In genomic region chr1:22052115-22053017, GRCh38 we compare ENCODE assay signal across 8 cellular contexts. TPM values are rescaled to one million over a fixed set of nuclear protein-coding genes. Genes with fewer than 3 reads are reported as not detected.
DNase-seq lines count a peak whose midpoint lies in the region; ATAC-seq and TF ChIP-seq lines count a peak whose summit lies in the region.

Gene CDC42 (plus strand): TSS chr1:22052709. CDS start chr1:22078479, 25,770 bp downstream.

- POLR2A ChIA-PET in RWPE1 (lab: Yijun Ruan, JAX; ENCODE audit: low non-redundant PET): interaction anchor here (0.6 to 2.2 kb wide), 8 partner anchors 10 to 248 kb away, joined by 3 to 8 read pairs (median 3); no protein-coding TSS in a partner anchor

- H3K4me1 Mint-ChIP-seq in activated T-helper 17 cell treated with anti-CD3 and anti-CD28 coated beads, Interleukin-2, amount 50 U/mL, for 72 hours: peaks cover 42% of the 10 kb centered on the region
- peaks cover 45 to 61% of the 10 kb centered on the region in 2 donors for H3K4me1 Mint-ChIP-seq in natural killer cell

- TF ChIP-seq CTCF in RWPE1 (conservative IDR thresholded peaks at IDR 0.05; ENCODE audit: low read depth): no peak
- no peak for TF ChIP-seq CTCF in fibroblast of lung (conservative IDR thresholded peaks at IDR 0.05 in 1 of 2, IDR thresholded peaks at IDR 0.05 in 1 of 2; ENCODE audit: low read depth in 1 of 2, low read length in 2 of 2)
- TF ChIP-seq CTCF in natural killer cell (IDR thresholded peaks at IDR 0.05): no peak

- no peaks in the 10 kb centered on the region for H3K27me3 ChIP-seq in fibroblast of lung (ENCODE audit: control insufficient read depth, insufficient read depth, low read length)

- CTCF ChIA-PET in RWPE1 (lab: Yijun Ruan, JAX): interaction anchor here (1.0 to 1.2 kb wide), 2 partner anchors 12 to 87 kb away, joined by 3 read pairs; no protein-coding TSS in a partner anchor

- peak within 1 kb of the TSS; percentile 99 for H3K9ac ChIP-seq in fibroblast of lung (ENCODE audit: insufficient read depth, low read length)

- peak; percentile 82 for ATAC-seq in activated T-helper 17 cell treated with anti-CD3 and anti-CD28 coated beads, Interleukin-2, amount 50 U/mL, for 72 hours (replicated peaks)
- ATAC-seq in natural killer cell: peak; percentile 87 to 99 (median 91)

- peak within 1 kb of the TSS; percentile 77 to 91 (median 88) for H3K4me3 ChIP-seq in fibroblast of lung (replicated peaks in 1 of 4; ENCODE audit: control extremely low read depth in 1 of 4, insufficient read depth in 1 of 4, low read depth in 3 of 4, low read length in 4 of 4)

- peaks cover 42% of the 10 kb centered on the region for H3K79me2 ChIP-seq in fibroblast of lung (ENCODE audit: control insufficient read depth, insufficient read depth, low read length)

- H3K36me3 ChIP-seq in fibroblast of lung (ENCODE audit: control insufficient read depth, insufficient read depth, low read length): no peaks in the 10 kb centered on the region

- intact Hi-C loops in natural killer cell (cut with micrococcal nuclease): loop anchor here (1.0 to 5.0 kb wide), 3 partner anchors 12 to 35 kb away; no protein-coding TSS in a partner anchor

- no peaks in the 10 kb centered on the region for H3K9me3 ChIP-seq in fibroblast of lung (ENCODE audit: control insufficient read depth, insufficient read depth, low read depth, low read length)

- H3K27me3 Mint-ChIP-seq in activated T-helper 17 cell treated with anti-CD3 and anti-CD28 coated beads, Interleukin-2, amount 50 U/mL, for 72 hours: no peaks in the 10 kb centered on the region
- no peaks in the 10 kb centered on the region for H3K27me3 Mint-ChIP-seq in natural killer cell (ENCODE audit: low read depth in 2 of 2)

- H3K4me3 Mint-ChIP-seq in activated T-helper 17 cell treated with anti-CD3 and anti-CD28 coated beads, Interleukin-2, amount 50 U/mL, for 72 hours: peak within 1 kb of the TSS; percentile 91
- peak within 1 kb of the TSS; percentile 97 for H3K4me3 Mint-ChIP-seq in natural killer cell

- peaks cover 54% of the 10 kb centered on the region for H3K36me3 Mint-ChIP-seq in activated T-helper 17 cell treated with anti-CD3 and anti-CD28 coated beads, Interleukin-2, amount 50 U/mL, for 72 hours (ENCODE audit: low read depth)
- H3K36me3 Mint-ChIP-seq in natural killer cell: no peaks in the 10 kb centered on the region

- H3K9me3 Mint-ChIP-seq in activated T-helper 17 cell treated with anti-CD3 and anti-CD28 coated beads, Interleukin-2, amount 50 U/mL, for 72 hours: no peaks in the 10 kb centered on the region
- no peaks in the 10 kb centered on the region for H3K9me3 Mint-ChIP-seq in natural killer cell

- H4K20me1 ChIP-seq in fibroblast of lung (ENCODE audit: control insufficient read depth, extremely low read depth, insufficient read depth, low read length): peaks cover 20% of the 10 kb centered on the region

- DNase-seq in Daoy (ENCODE audit: low read depth): peak; percentile 98
- DNase-seq in GOT3 (lab: John Stamatoyannopoulos, UW): peak; percentile 86
- peak; percentile 98 for DNase-seq in LoVo (ENCODE audit: low spot score)
- DNase-seq in RWPE1 (ENCODE audit: low spot score): peak; percentile 88
- DNase-seq in fibroblast of lung (ENCODE audit: low read depth in 2 of 2): peak; percentile 93 to 95
- DNase-seq in natural killer cell: peak; percentile 98
- peak; percentile 96 to 98 (median 96) for DNase-seq in stimulated activated naive CD4-positive, alpha-beta T cell (lab: John Stamatoyannopoulos, UW)

- peak within 1 kb of the TSS; percentile 87 for H2AFZ ChIP-seq in fibroblast of lung (ENCODE audit: low read length)

- H3K4me1 ChIP-seq in fibroblast of lung (ENCODE audit: control insufficient read depth, extremely low read depth, insufficient read depth, low read length): peaks cover 8% of the 10 kb centered on the region

- peak within 1 kb of the TSS; percentile 96 for H3K27ac ChIP-seq in RWPE1
- H3K27ac ChIP-seq in fibroblast of lung (ENCODE audit: insufficient read depth, low read length): peak within 1 kb of the TSS; percentile 96

- peak within 1 kb of the TSS; percentile 92 for H3K4me2 ChIP-seq in fibroblast of lung (ENCODE audit: extremely low read depth, insufficient read depth, low read length)

- peak within 1 kb of the TSS; percentile 99 for H3K27ac Mint-ChIP-seq in activated T-helper 17 cell treated with anti-CD3 and anti-CD28 coated beads, Interleukin-2, amount 50 U/mL, for 72 hours
- peak within 1 kb of the TSS; percentile 96 for H3K27ac Mint-ChIP-seq in natural killer cell

RNA-seq across cellular contexts. Expression of gene CDC42, which starts in this region (rescaled TPM):
- 404 and 424 TPM in 2 replicates for total RNA-seq in Daoy (2014; rRNA removed; shearing (Covaris generic))
- 100 to 1,000 TPM; 243 to 264 TPM for total RNA-seq in activated T-helper 17 cell treated with anti-CD3 and anti-CD28 coated beads, Interleukin-2, amount 50 U/mL, for 72 hours
- total RNA-seq in fibroblast of lung (143 and 325 TPM in 2 replicates), natural killer cell (100 to 1,000 TPM; 454 to 470 (median 463) TPM)
- polyA plus RNA-seq in fibroblast of lung: 400 and 446 TPM in 2 replicates
- polyA plus RNA-seq in fibroblast of lung (2012): 296 and 322 TPM in 2 replicates
- polyA minus RNA-seq in fibroblast of lung (ENCODE audit: low replicate concordance): 74.6 and 97.5 TPM in 2 replicates

Comparison
In these comparisons a context has a peak if more than half of its experiments do, and no peak if none do; other contexts are left out.
1. Peak in every context shown above with its lines: DNase-seq, ATAC-seq, H3K4me3 ChIP-seq and H3K27ac ChIP-seq.